20 cellular contexts compared by ENCODE assay signal in genomic region chr4:1685604-1686150, GRCh38. TPM values are rescaled to one million over a fixed set of nuclear protein-coding genes. Genes with fewer than 3 reads are reported as not detected.
A peak's percentile ranks its signal among the peaks of the same experiment; 100 is the strongest.
DNase-seq lines count a peak whose midpoint lies in the region; ATAC-seq, FAIRE-seq and TF ChIP-seq lines count a peak whose summit lies in the region.
"Had no signal": no experiment of that assay in that cellular context is flagged by ENCODE, and none has a peak within 500 bp of the region (broad histone marks: within the 10 kb centered on the region; RNA-seq: fewer than 3 reads in every experiment).

No MANE protein-coding gene starts in this region.

- in situ Hi-C loops in Caki2 (cut with HindIII; ENCODE audit: low pct_unique_long_range_greater_than_20kb, low sequenced_read_pairs) = no loop called here

- peaks cover 2 to 3% of the 10 kb centered on the region in 2 donors for H3K36me3 ChIP-seq in kidney (ENCODE audit: control insufficient read depth in 1 of 2, insufficient read depth in 2 of 2, low read length in 2 of 2)
- H3K36me3 ChIP-seq in mucosa of descending colon (ENCODE audit: low read depth) = no peaks in the 10 kb centered on the region
- H3K36me3 ChIP-seq: vagina had no signal

- H3K4me1 ChIP-seq in kidney (ENCODE audit: control insufficient read depth in 1 of 2, insufficient read depth in 1 of 2, low read depth in 1 of 2, low read length in 2 of 2) (peaks cover 3 to 8% of the 10 kb centered on the region in 2 donors), mucosa of descending colon (ENCODE audit: low read depth) (no peaks in the 10 kb centered on the region)
- H3K4me1 ChIP-seq: testis had no signal

- FAIRE-seq in kidney (lab: Jason Lieb, UNC) = no peak
- FAIRE-seq: keratinocyte had no signal

- H3K27ac ChIP-seq in kidney (ENCODE audit: low read depth in 2 of 2, low read length in 2 of 2) = peak overlapping the region; percentile 77
- H3K27ac ChIP-seq: testis, vagina had no signal

- peak overlapping the region in 1 of 2 donors; percentile 18 for H3K4me3 ChIP-seq in kidney (ENCODE audit: low read length in 2 of 2)
- no peak overlapping the region for H3K4me3 ChIP-seq in retinal pigment epithelial cell (ENCODE audit: low read length)
- no peak overlapping the region for H3K4me3 ChIP-seq in mucosa of descending colon
- H3K4me3 ChIP-seq: SK-N-MC had no signal

- ATAC-seq in mucosa of descending colon = no peak
- ATAC-seq: activated T-cell treated with anti-CD3 and anti-CD28 coated beads, Interleukin-2, amount 50 U/mL, for 72 hours had no signal

- intact Hi-C loops in kidney (cut with DNase I) (no loop called here), mucosa of descending colon (cut with DNase I, micrococcal nuclease) (no loop called here)

- H3K9me3 ChIP-seq in kidney (ENCODE audit: control insufficient read depth in 1 of 2, low read length in 2 of 2) (no peaks in the 10 kb centered on the region), mucosa of descending colon (no peaks in the 10 kb centered on the region)
- H3K9me3 ChIP-seq: testis, vagina had no signal

- no peak overlapping the region for H3K9ac ChIP-seq in kidney (ENCODE audit: low read length in 2 of 2)

- DNase-seq in Caki2 (ENCODE audit: low read depth) (peak; percentile 74), NCI-H82 treated with DMSO at 0.1 percent for 48 hours (lab: John Stamatoyannopoulos, UW; ENCODE audit: unreplicated experiment) (peak; percentile 28), kidney (no peak), retinal pigment epithelial cell (ENCODE audit: low read depth) (peak; percentile 33), mucosa of descending colon (no peak), EL (no peak)
- no peak for DNase-seq in activated naive CD4-positive, alpha-beta T cell treated with anti-CD3 and anti-CD28 coated beads, Interleukin-2, amount 50 U/mL, for 16 hours
- DNase-seq: activated CD4-positive, alpha-beta T cell treated with anti-CD3 and anti-CD28 coated beads for 4 hours; activated naive CD4-positive, alpha-beta T cell treated with anti-CD3 and anti-CD28 coated beads, Interleukin-2, amount 10 ng/mL, durations not matched to agents 7 days and 5 days; activated T-cell treated with anti-CD3 and anti-CD28 coated beads, Interleukin-2, amount 50 U/mL, for 72 hours; DND-41; Karpas-422; NCI-H1694; NCI-H2171 treated with DMSO at 0.1 percent for 48 hours; NCI-H524 treated with DMSO at 0.1 percent for 48 hours; stimulated activated CD4-positive, alpha-beta T cell treated with anti-CD3 and anti-CD28 coated beads, Interleukin-4, amount 100 ng/mL, for 1 hour; testis had no signal

- no peak for TF ChIP-seq CTCF in kidney (IDR thresholded peaks at IDR 0.05; ENCODE audit: borderline replicate concordance, extremely low read depth, insufficient read depth)
- no peak for TF ChIP-seq CTCF in retinal pigment epithelial cell (conservative IDR thresholded peaks at IDR 0.05; ENCODE audit: low read depth, low read length)
- no peak for TF ChIP-seq CTCF in mucosa of descending colon (IDR thresholded peaks at IDR 0.05)

RNA-seq across cellular contexts. Expression of gene FAM53A, which starts 1.6 kb away (rescaled TPM):
- 3.2 and 5.2 TPM in 2 replicates for total RNA-seq in Caki2 (2014; rRNA removed; shearing (Covaris generic); ENCODE audit: low replicate concordance)
- total RNA-seq in kidney (2.9 TPM), mucosa of descending colon (1 to 10 TPM in 2 of 3 donors, under 1 TPM in 1; 0.65 to 1.8 (median 1.4) TPM)
- 1.2 TPM for polyA plus RNA-seq in kidney (ENCODE audit: insufficient read depth, low read depth, low replicate concordance)

RNA-seq across cellular contexts. Expression of gene SLBP, which starts 26.4 kb away (rescaled TPM):
- total RNA-seq in Caki2 (2014; rRNA removed; shearing (Covaris generic); ENCODE audit: low replicate concordance) = 86.1 and 93.8 TPM in 2 replicates
- total RNA-seq in kidney (30.7 TPM), mucosa of descending colon (10 to 100 TPM; 21.9 to 31.7 (median 30.6) TPM)
- polyA plus RNA-seq in kidney (ENCODE audit: insufficient read depth, low read depth, low replicate concordance) = 42.8 TPM

RNA-seq across cellular contexts. Expression of gene TMEM129, which starts 35.4 kb away (rescaled TPM):
- 52.7 and 59.2 TPM in 2 replicates for total RNA-seq in Caki2 (2014; rRNA removed; shearing (Covaris generic); ENCODE audit: low replicate concordance)
- total RNA-seq in kidney = 48.2 TPM
- 60.0 TPM for polyA plus RNA-seq in kidney (ENCODE audit: insufficient read depth, low read depth, low replicate concordance)
- total RNA-seq in mucosa of descending colon = 10 to 100 TPM; 43.7 to 57.0 (median 55.6) TPM

RNA-seq across cellular contexts. Expression of gene TACC3, which starts 35.6 kb away (rescaled TPM):
- 106 and 111 TPM in 2 replicates for total RNA-seq in Caki2 (2014; rRNA removed; shearing (Covaris generic); ENCODE audit: low replicate concordance)
- total RNA-seq in kidney = 12.2 TPM
- polyA plus RNA-seq in kidney (ENCODE audit: insufficient read depth, low read depth, low replicate concordance) = 4.9 TPM
- 10 to 100 TPM; 12.0 to 30.2 (median 12.7) TPM for total RNA-seq in mucosa of descending colon

Comparison
In these comparisons a context has a peak if more than half of its experiments do, and no peak if none do; other contexts are left out.
1. DNase-seq: peak in Caki2 (single experiment), NCI-H82 treated with DMSO at 0.1 percent for 48 hours (single experiment) and retinal pigment epithelial cell (single experiment); none in kidney (single experiment), mucosa of descending colon (0 of 3), activated naive CD4-positive, alpha-beta T cell treated with anti-CD3 and anti-CD28 coated beads, Interleukin-2, amount 50 U/mL, for 16 hours (single experiment) and EL (single experiment).